In genomic region chr2:854460-854859, GRCh38 we compare ENCODE assay signal across 1 cellular context.
TF ChIP-seq lines count a peak whose summit lies in the region.

No MANE protein-coding gene starts in this region.

TF ChIP-seq in HepG2, 621 proteins besides CTCF, POLR2A, EP300 and RAD21 (continued from another document):
- no peak for TF ChIP-seq ZBTB3 (CRISPR knock-in tag; IDR thresholded peaks at IDR 0.05; ENCODE audit: borderline replicate concordance, low read depth)
- TF ChIP-seq ZBTB7A (CRISPR knock-in tag; IDR thresholded peaks at IDR 0.05): no peak
- no peak for TF ChIP-seq ELF3 (CRISPR knock-in tag; IDR thresholded peaks at IDR 0.05)
- TF ChIP-seq SMC3 (IDR thresholded peaks at IDR 0.05; ENCODE audit: low read length): peak; percentile 83
- TF ChIP-seq SNAI1 (CRISPR knock-in tag; IDR thresholded peaks at IDR 0.05; ENCODE audit: borderline replicate concordance): no peak
- TF ChIP-seq STAG1 (CRISPR knock-in tag; IDR thresholded peaks at IDR 0.05): peak; percentile 59
- 0 out of 2 replicates have a peak, but pooled peaks have one; percentile 27 for TF ChIP-seq ZNF691 (CRISPR knock-in tag; IDR thresholded peaks at IDR 0.05; ENCODE audit: borderline replicate concordance, low read depth)
- peak; percentile 61 for TF ChIP-seq XRCC5 (optimal IDR thresholded peaks at IDR 0.05; ENCODE audit: low read length)
- no peak for TF ChIP-seq TFAP4 (IDR thresholded peaks at IDR 0.05; ENCODE audit: borderline replicate concordance, low read depth)
- no peak for TF ChIP-seq ZNF850 (CRISPR knock-in tag; conservative IDR thresholded peaks at IDR 0.05)
- TF ChIP-seq DNMT1 (CRISPR knock-in tag; IDR thresholded peaks at IDR 0.05): no peak
- TF ChIP-seq ZSCAN30 (CRISPR knock-in tag; IDR thresholded peaks at IDR 0.05): no peak
